1 cellular context compared by ENCODE assay signal in the genomic region with DNA sequence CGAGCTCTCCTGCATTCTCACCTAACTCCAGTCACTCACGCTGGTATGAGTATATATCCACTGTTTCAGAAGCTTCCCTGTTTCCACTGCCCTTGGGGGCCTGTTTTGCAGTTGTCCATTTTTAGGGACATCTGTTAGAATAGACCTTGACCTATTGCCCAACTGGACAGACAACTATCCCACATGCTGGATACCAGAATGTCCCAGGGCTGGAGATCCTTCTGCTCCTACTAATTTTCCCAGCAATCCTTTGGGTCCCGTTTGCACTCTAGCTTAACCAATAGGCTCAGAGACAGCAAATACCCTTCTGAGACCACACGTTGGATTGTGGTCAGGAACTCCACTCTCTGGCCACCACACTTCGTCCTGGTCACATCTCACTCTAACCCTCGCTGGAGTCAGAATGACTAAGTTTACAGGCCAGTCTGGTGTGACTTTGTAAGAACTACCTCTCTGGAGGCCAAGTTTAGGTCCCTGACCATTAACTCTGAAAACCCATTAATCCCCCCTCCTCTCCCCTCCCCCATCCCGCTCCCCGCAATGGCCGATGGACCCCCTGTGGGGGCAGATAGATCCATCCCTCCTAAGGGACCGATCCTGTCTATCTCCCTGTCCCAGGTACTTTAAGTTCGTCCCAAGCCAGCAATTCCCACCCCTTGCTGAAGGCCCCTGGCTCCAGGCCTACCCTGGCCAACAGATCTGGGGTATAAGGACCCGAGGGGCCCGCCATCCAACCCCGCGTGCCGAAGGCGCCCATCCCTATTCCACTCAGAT.
A peak's percentile ranks its signal among the peaks of the same experiment; 100 is the strongest.
TF ChIP-seq lines count a peak whose summit lies in the region.

No MANE protein-coding gene starts in this region.

TF ChIP-seq in WTC11, 78 proteins besides CTCF, POLR2A, EP300 and RAD21 (continued from another document):
- TF ChIP-seq, protein P1, sequence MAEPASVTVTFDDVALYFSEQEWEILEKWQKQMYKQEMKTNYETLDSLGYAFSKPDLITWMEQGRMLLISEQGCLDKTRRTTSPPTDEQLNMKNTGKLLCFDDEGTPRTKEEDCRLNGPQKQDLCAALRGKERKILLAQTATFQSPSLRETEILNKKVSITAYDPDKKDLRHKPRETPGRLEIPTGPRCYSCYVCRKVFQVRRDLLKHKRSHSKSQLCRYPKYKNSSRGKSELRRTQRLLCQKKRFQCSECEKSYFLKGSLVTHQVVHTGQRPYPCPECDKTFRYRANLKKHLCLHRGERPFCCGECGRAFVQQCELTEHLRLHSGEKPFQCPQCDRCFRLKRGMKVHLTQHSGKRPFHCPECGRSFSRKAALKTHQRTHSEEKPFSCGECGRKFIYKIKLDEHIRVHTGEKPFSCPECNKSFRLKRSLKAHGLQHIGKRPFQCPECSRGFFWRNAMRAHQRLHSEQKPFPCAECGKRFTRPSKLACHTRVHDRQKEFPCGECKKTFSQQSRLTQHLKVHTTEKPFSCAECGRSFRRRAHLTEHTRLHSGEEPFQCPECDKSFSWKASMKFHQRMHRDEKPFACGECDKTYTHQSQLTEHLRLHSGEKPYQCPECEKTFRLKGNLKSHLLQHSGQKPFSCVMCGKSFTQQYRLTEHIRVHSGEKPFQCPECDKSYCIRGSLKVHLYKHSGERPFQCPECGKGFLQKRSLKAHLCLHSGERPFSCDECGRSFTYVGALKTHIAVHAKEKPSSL (CRISPR knock-in tag; conservative IDR thresholded peaks at IDR 0.05) = peak; percentile 82
- TF ChIP-seq CREM (CRISPR knock-in tag; IDR thresholded peaks at IDR 0.05) (no peak), ZNF219 (CRISPR knock-in tag; IDR thresholded peaks at IDR 0.05; ENCODE audit: borderline replicate concordance) (no peak), ZNF232 (CRISPR knock-in tag; IDR thresholded peaks at IDR 0.05) (no peak), EMX1 (CRISPR knock-in tag; IDR thresholded peaks at IDR 0.05) (peak; percentile 91), GRHL2 (CRISPR knock-in tag; IDR thresholded peaks at IDR 0.05; ENCODE audit: insufficient replicate concordance, severe bottlenecking) (no peak), TCF7 (CRISPR knock-in tag; IDR thresholded peaks at IDR 0.05; ENCODE audit: low read depth) (no peak), ZNF671 (CRISPR knock-in tag; IDR thresholded peaks at IDR 0.05) (peak; percentile 47; the same call in 1 of the 2 replicates), NFE2L1 (CRISPR knock-in tag; IDR thresholded peaks at IDR 0.05) (no peak), RORB (CRISPR knock-in tag; IDR thresholded peaks at IDR 0.05) (no peak), GTF2I (CRISPR knock-in tag; conservative IDR thresholded peaks at IDR 0.05) (no peak), PRRX2 (CRISPR knock-in tag; IDR thresholded peaks at IDR 0.05) (peak; percentile 69)
- TF ChIP-seq, protein P2, sequence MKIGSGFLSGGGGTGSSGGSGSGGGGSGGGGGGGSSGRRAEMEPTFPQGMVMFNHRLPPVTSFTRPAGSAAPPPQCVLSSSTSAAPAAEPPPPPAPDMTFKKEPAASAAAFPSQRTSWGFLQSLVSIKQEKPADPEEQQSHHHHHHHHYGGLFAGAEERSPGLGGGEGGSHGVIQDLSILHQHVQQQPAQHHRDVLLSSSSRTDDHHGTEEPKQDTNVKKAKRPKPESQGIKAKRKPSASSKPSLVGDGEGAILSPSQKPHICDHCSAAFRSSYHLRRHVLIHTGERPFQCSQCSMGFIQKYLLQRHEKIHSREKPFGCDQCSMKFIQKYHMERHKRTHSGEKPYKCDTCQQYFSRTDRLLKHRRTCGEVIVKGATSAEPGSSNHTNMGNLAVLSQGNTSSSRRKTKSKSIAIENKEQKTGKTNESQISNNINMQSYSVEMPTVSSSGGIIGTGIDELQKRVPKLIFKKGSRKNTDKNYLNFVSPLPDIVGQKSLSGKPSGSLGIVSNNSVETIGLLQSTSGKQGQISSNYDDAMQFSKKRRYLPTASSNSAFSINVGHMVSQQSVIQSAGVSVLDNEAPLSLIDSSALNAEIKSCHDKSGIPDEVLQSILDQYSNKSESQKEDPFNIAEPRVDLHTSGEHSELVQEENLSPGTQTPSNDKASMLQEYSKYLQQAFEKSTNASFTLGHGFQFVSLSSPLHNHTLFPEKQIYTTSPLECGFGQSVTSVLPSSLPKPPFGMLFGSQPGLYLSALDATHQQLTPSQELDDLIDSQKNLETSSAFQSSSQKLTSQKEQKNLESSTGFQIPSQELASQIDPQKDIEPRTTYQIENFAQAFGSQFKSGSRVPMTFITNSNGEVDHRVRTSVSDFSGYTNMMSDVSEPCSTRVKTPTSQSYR (CRISPR knock-in tag; IDR thresholded peaks at IDR 0.05) = no peak
- TF ChIP-seq, protein P3, sequence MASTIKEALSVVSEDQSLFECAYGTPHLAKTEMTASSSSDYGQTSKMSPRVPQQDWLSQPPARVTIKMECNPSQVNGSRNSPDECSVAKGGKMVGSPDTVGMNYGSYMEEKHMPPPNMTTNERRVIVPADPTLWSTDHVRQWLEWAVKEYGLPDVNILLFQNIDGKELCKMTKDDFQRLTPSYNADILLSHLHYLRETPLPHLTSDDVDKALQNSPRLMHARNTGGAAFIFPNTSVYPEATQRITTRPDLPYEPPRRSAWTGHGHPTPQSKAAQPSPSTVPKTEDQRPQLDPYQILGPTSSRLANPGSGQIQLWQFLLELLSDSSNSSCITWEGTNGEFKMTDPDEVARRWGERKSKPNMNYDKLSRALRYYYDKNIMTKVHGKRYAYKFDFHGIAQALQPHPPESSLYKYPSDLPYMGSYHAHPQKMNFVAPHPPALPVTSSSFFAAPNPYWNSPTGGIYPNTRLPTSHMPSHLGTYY (CRISPR knock-in tag; IDR thresholded peaks at IDR 0.05) = peak; percentile 12; the same call in 1 of the 2 replicates
- TF ChIP-seq, protein P4, sequence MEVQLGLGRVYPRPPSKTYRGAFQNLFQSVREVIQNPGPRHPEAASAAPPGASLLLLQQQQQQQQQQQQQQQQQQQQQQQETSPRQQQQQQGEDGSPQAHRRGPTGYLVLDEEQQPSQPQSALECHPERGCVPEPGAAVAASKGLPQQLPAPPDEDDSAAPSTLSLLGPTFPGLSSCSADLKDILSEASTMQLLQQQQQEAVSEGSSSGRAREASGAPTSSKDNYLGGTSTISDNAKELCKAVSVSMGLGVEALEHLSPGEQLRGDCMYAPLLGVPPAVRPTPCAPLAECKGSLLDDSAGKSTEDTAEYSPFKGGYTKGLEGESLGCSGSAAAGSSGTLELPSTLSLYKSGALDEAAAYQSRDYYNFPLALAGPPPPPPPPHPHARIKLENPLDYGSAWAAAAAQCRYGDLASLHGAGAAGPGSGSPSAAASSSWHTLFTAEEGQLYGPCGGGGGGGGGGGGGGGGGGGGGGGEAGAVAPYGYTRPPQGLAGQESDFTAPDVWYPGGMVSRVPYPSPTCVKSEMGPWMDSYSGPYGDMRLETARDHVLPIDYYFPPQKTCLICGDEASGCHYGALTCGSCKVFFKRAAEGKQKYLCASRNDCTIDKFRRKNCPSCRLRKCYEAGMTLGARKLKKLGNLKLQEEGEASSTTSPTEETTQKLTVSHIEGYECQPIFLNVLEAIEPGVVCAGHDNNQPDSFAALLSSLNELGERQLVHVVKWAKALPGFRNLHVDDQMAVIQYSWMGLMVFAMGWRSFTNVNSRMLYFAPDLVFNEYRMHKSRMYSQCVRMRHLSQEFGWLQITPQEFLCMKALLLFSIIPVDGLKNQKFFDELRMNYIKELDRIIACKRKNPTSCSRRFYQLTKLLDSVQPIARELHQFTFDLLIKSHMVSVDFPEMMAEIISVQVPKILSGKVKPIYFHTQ (CRISPR knock-in tag; IDR thresholded peaks at IDR 0.05) = peak; percentile 37; the same call in 1 of the 2 replicates
